In the genomic region with DNA sequence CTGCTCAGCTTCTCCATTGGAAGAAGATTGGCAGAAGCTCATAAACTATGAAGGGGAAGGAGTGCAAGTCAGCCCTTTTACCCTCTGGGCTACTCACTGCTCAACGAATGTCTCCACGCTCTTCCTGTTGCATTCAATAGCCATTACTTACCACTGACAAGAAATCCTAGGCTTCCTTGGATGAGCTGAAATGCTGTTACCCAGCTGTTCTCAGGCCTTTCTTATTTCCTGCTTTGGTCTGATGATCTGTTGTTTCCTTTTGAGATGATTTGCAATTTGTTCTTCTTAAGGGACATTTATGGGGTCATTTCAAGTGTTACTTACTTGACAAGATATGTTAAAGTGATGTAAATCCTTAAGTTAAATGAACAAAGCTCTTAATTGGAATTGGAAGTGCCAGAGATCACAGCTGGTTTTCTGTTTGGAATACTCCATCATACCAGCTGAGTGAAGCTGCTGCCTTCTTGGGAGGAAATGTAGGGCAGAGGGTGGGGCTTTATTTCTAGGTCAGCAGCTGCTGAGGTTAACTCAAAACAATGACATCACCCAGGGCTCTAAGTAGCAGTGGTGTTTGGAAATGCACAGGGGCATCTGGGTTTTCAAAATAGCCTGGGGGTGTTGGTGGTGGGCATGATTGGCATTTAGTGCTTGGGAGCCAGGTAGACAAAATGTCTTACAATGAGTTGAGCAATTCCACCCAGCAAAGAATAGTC, we compare ENCODE assay signal across 8 cellular contexts.
DNase-seq lines count a peak whose midpoint lies in the region; ATAC-seq and TF ChIP-seq lines count a peak whose summit lies in the region.

No MANE protein-coding gene starts in this region.

- H3K4me1 Mint-ChIP-seq in activated CD8-positive, alpha-beta T cell treated with anti-CD3 and anti-CD28 coated beads for 36 hours (ENCODE audit: low read depth): peaks cover 47% of the 10 kb centered on the region

- intact Hi-C loops in activated CD8-positive, alpha-beta T cell treated with anti-CD3 and anti-CD28 coated beads for 36 hours (cut with micrococcal nuclease): no loop called here

- POLR2A ChIA-PET in HEK293T (lab: Yijun Ruan, JAX): interaction anchor here (1.3 kb wide), 1 partner anchor 207 kb away, joined by 4 read pairs; a partner anchor contains a TSS
- POLR2A ChIA-PET in activated CD8-positive, alpha-beta T cell treated with anti-CD3 and anti-CD28 coated beads for 36 hours (lab: Charles Lee): interaction anchor here (0.5 to 2.8 kb wide), 6 partner anchors 12 to 260 kb away, joined by 3 to 16 read pairs (median 4); a partner anchor contains a TSS

- DNase-seq in HEK293T (ENCODE audit: extremely low spot score) (peak; percentile 20), fibroblast of villous mesenchyme (ENCODE audit: low read depth) (peak; percentile 89), skeletal muscle cell (ENCODE audit: low read depth) (peak; percentile 28), NCI-H446 (lab: John Stamatoyannopoulos, UW) (no peak), NCI-H2081 (lab: John Stamatoyannopoulos, UW) (no peak)
- peak; percentile 54 for DNase-seq in activated CD8-positive, alpha-beta T cell treated with anti-CD3 and anti-CD28 coated beads for 36 hours

- CTCF ChIA-PET in HEK293T (lab: Yijun Ruan, JAX): interaction anchor here (0.6 to 1.9 kb wide), 2 partner anchors 9 to 1595 kb away, joined by 3 to 7 read pairs; no protein-coding TSS in a partner anchor
- CTCF ChIA-PET in activated CD8-positive, alpha-beta T cell treated with anti-CD3 and anti-CD28 coated beads for 36 hours (lab: Charles Lee): interaction anchor here (0.9 to 7.9 kb wide), 15 partner anchors 9 to 270 kb away, joined by 3 to 66 read pairs (median 5); a partner anchor contains a TSS

- no peaks in the 10 kb centered on the region for H3K9me3 Mint-ChIP-seq in activated CD8-positive, alpha-beta T cell treated with anti-CD3 and anti-CD28 coated beads for 36 hours

- ATAC-seq in activated CD8-positive, alpha-beta T cell treated with anti-CD3 and anti-CD28 coated beads for 36 hours: peak; percentile 77
- ATAC-seq in HG03135 (IDR thresholded peaks at IDR 0.05; ENCODE audit: unreplicated experiment) (no peak), HG03457 (IDR thresholded peaks at IDR 0.05; ENCODE audit: unreplicated experiment) (no peak)

- peak overlapping the region; percentile 71 for H3K27ac Mint-ChIP-seq in activated CD8-positive, alpha-beta T cell treated with anti-CD3 and anti-CD28 coated beads for 36 hours

- H3K4me3 Mint-ChIP-seq in activated CD8-positive, alpha-beta T cell treated with anti-CD3 and anti-CD28 coated beads for 36 hours: peak overlapping the region; percentile 26

- H3K27me3 Mint-ChIP-seq in activated CD8-positive, alpha-beta T cell treated with anti-CD3 and anti-CD28 coated beads for 36 hours: no peaks in the 10 kb centered on the region

- H3K4me3 ChIP-seq in fibroblast of villous mesenchyme (ENCODE audit: low read depth, low read length) (no peak overlapping the region), skeletal muscle cell (ENCODE audit: low read depth, low read length) (no peak overlapping the region)

- no peak for TF ChIP-seq CTCF in activated CD8-positive, alpha-beta T cell treated with anti-CD3 and anti-CD28 coated beads for 36 hours (IDR thresholded peaks at IDR 0.05)
- no peak for TF ChIP-seq CTCF in fibroblast of villous mesenchyme (IDR thresholded peaks at IDR 0.05; ENCODE audit: insufficient read depth, low read depth, low read length)

- no peaks in the 10 kb centered on the region for H3K36me3 Mint-ChIP-seq in activated CD8-positive, alpha-beta T cell treated with anti-CD3 and anti-CD28 coated beads for 36 hours (ENCODE audit: low read depth)

TF ChIP-seq in HEK293T, 16 proteins besides CTCF, POLR2A, EP300 and RAD21:
- no peak for TF ChIP-seq HDGF (IDR thresholded peaks at IDR 0.05; ENCODE audit: borderline replicate concordance)
- TF ChIP-seq FOXK2 (IDR thresholded peaks at IDR 0.05): no peak
- no peak for TF ChIP-seq ELF4 (IDR thresholded peaks at IDR 0.05)
- TF ChIP-seq TARDBP (IDR thresholded peaks at IDR 0.05): no peak
- no peak for TF ChIP-seq FOXA1 (IDR thresholded peaks at IDR 0.05)
- no peak for TF ChIP-seq SUZ12 (IDR thresholded peaks at IDR 0.05)
- no peak for TF ChIP-seq NFRKB (IDR thresholded peaks at IDR 0.05)
- no peak for TF ChIP-seq SP1 (IDR thresholded peaks at IDR 0.05)
- TF ChIP-seq ARNT (IDR thresholded peaks at IDR 0.05): no peak
- TF ChIP-seq, protein P1, sequence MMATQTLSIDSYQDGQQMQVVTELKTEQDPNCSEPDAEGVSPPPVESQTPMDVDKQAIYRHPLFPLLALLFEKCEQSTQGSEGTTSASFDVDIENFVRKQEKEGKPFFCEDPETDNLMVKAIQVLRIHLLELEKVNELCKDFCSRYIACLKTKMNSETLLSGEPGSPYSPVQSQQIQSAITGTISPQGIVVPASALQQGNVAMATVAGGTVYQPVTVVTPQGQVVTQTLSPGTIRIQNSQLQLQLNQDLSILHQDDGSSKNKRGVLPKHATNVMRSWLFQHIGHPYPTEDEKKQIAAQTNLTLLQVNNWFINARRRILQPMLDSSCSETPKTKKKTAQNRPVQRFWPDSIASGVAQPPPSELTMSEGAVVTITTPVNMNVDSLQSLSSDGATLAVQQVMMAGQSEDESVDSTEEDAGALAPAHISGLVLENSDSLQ (IDR thresholded peaks at IDR 0.05): no peak

Comparison
In these comparisons a context has a peak if more than half of its experiments do, and no peak if none do; other contexts are left out.
1. DNase-seq: peak in HEK293T (single experiment), activated CD8-positive, alpha-beta T cell treated with anti-CD3 and anti-CD28 coated beads for 36 hours (single experiment), fibroblast of villous mesenchyme (single experiment) and skeletal muscle cell (single experiment); none in NCI-H446 (0 of 2) and NCI-H2081 (0 of 2).